ENCODE assay signal across 1 cellular context in genomic region chr16:8869212-8869987, GRCh38.
TF ChIP-seq lines count a peak whose summit lies in the region.

No MANE protein-coding gene starts in this region.

TF ChIP-seq in GM12878, 131 proteins besides CTCF, POLR2A, EP300 and RAD21 (continued from another document):
- TF ChIP-seq BCLAF1 (IDR thresholded peaks at IDR 0.05), result no peak
TF ChIP-seq in GM12878: peak in this region for 12.
